ENCODE assay signal across 25 cellular contexts in the genomic region with DNA sequence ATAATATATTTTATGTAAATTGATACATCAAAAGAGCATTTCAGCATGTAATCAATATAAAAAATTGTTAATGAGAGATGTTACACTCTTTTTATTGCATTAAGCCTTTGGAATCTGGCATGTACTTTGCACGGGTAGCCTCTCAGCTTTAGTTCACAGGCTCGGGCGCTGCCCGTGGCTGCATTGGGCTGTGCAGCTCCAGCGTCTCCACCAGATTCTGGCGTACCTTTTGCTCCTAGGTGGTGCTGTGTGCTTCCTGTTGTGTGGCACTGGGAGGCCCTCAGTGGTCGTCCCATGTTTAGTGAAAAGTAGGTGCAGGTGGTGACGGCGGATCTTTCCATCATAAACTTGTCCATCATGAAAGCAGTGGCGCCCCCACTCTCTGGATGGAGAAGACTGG. TPM values are rescaled to one million over a fixed set of nuclear protein-coding genes. Genes with fewer than 3 reads are reported as not detected.
A peak's percentile ranks its signal among the peaks of the same experiment; 100 is the strongest.
DNase-seq lines count a peak whose midpoint lies in the region; ATAC-seq and TF ChIP-seq lines count a peak whose summit lies in the region.
"Had no signal": no experiment of that assay in that cellular context is flagged by ENCODE, and none has a peak within 500 bp of the region (broad histone marks: within the 10 kb centered on the region; RNA-seq: fewer than 3 reads in every experiment).

No MANE protein-coding gene starts in this region.

- peaks cover 0 to 10% (median 0%) of the 10 kb centered on the region in 9 donors for H3K36me3 ChIP-seq in heart left ventricle
- H3K36me3 ChIP-seq in left ventricle myocardium inferior, result no peaks in the 10 kb centered on the region
- H3K36me3 ChIP-seq in parathyroid adenoma (ENCODE audit: control insufficient read depth, insufficient read depth, low read length), result no peaks in the 10 kb centered on the region

- H3K4me2 ChIP-seq in parathyroid adenoma (ENCODE audit: low read length), result no peak overlapping the region

- no peak overlapping the region for H3K9ac ChIP-seq in parathyroid adenoma

- DNase-seq in heart left ventricle (peak in 1 of 5 donors; percentile 25), left cardiac atrium (no peak), left ventricle myocardium inferior (no peak), caudate nucleus (lab: John Stamatoyannopoulos, UW) (no peak)
- DNase-seq in stimulated activated CD4-positive, alpha-beta T cell treated with anti-CD3 and anti-CD28 coated beads, Interleukin-2, amount 100 ng/mL, for 24 hours, result no peak
- DNase-seq: 8988T, Calu3, DMS79 treated with DMSO at 0.1 percent for 48 hours, GF-D8, HCEC 1CT, Karpas-422, NCI-H1092, NCI-H1417 treated with DMSO at 0.1 percent for 48 hours, NCI-H1694 treated with DMSO at 0.1 percent for 48 hours, NCI-H2081, NCI-H2171, NCI-H226, NCI-H510A, NCI-H69, SIG-M5 had no signal

- H3K4me3 ChIP-seq in heart left ventricle (no peak overlapping the region), left ventricle myocardium inferior (no peak overlapping the region), parathyroid adenoma (ENCODE audit: low read depth, low read length) (no peak overlapping the region)

- H3K9me3 ChIP-seq in heart left ventricle (peaks cover 0 to 17% (median 0%) of the 10 kb centered on the region in 12 donors), left ventricle myocardium inferior (replicated peaks) (peaks cover 8% of the 10 kb centered on the region), parathyroid adenoma (ENCODE audit: control insufficient read depth, low read length) (no peaks in the 10 kb centered on the region)

- WGBS in heart left ventricle, 4 donors, result 80 to 92% (median 86%) methylated on average over 10 of the region's 10 CpGs

- H3K79me2 ChIP-seq in parathyroid adenoma, result peaks cover 6% of the 10 kb centered on the region

- no peaks in the 10 kb centered on the region for H3K27me3 ChIP-seq in heart left ventricle
- no peaks in the 10 kb centered on the region for H3K27me3 ChIP-seq in left ventricle myocardium inferior (ENCODE audit: low read depth)
- H3K27me3 ChIP-seq in parathyroid adenoma (ENCODE audit: control insufficient read depth, insufficient read depth, low read length), result no peaks in the 10 kb centered on the region

- intact Hi-C loops in heart left ventricle (cut with DNase I) (no loop called here), left cardiac atrium (cut with DNase I) (no loop called here), left ventricle myocardium inferior (cut with micrococcal nuclease) (no loop called here)

- ATAC-seq in heart left ventricle (peak in 1 of 4 donors; percentile 5), left cardiac atrium (no peak), GM18498 (IDR thresholded peaks at IDR 0.05; ENCODE audit: unreplicated experiment) (no peak)
- ATAC-seq: Panc1 had no signal

- H3K4me1 ChIP-seq in heart left ventricle, result peaks cover 0 to 55% (median 22%) of the 10 kb centered on the region in 12 donors
- H3K4me1 ChIP-seq in left ventricle myocardium inferior, result peaks cover 56% of the 10 kb centered on the region
- peaks cover 17% of the 10 kb centered on the region for H3K4me1 ChIP-seq in parathyroid adenoma

- TF ChIP-seq CTCF in heart left ventricle (IDR thresholded peaks at IDR 0.05) (no peak), left ventricle myocardium inferior (IDR thresholded peaks at IDR 0.05; ENCODE audit: borderline replicate concordance) (no peak), parathyroid adenoma (IDR thresholded peaks at IDR 0.05) (no peak)

- no peak overlapping the region for H2AFZ ChIP-seq in parathyroid adenoma

- no peak for TF ChIP-seq POLR2A in heart left ventricle (IDR thresholded peaks at IDR 0.05)

- peak overlapping the region in 9 of 12 donors; percentile 1 to 89 (median 67) for H3K27ac ChIP-seq in heart left ventricle
- peak overlapping the region; percentile 86 for H3K27ac ChIP-seq in left ventricle myocardium inferior (replicated peaks)
- peak overlapping the region; percentile 60 for H3K27ac ChIP-seq in parathyroid adenoma
- no peak overlapping the region for H3K27ac ChIP-seq in caudate nucleus (ENCODE audit: low read depth, low read length)
- H3K27ac ChIP-seq: HL-60, RWPE1 had no signal

RNA-seq across cellular contexts. Expression of a gene that starts 24.4 kb away (rescaled TPM):
- total RNA-seq in heart left ventricle (100 to 1,000 TPM in 8 of 9 donors, 10 to 100 TPM in 1; 78.7 to 151 (median 111) TPM), left cardiac atrium (10 to 100 TPM; 69.3 to 99.6 TPM), left ventricle myocardium inferior (97.1 TPM)
- 100 to 1,000 TPM in 1 of 2 donors, 10 to 100 TPM in 1; 87.6 to 128 TPM for polyA plus RNA-seq in heart left ventricle
